9 cellular contexts compared by ENCODE assay signal in the genomic region with DNA sequence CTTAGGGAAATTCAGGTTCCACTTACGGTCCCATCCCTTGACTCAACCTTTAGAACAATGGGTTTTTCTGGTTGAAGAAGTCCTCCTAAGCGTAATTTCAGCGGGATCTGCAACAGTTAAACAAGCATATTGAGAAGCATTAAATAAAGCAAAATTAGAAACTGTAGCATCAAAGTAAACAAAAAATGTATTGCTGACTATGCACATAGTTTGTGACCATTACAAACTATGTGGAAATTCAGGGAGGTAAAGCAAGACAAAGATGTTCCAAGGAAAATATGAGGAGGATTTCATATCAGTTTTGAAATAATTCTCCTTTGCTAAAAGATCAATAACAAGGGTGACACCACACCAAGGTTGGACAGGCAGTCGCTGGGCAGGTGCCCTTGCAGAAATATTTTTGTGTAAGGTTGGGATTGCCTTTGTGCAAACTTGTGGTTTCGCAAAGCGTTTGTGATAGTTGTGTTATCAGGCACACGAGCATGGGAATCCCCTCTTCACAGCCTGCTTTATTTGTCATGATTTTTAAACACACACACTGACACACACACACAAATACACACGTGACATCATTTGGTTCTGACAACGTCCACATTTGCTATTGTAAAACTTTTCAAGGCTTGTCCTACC. TPM values are rescaled to one million over a fixed set of nuclear protein-coding genes. Genes with fewer than 3 reads are reported as not detected.
"Had no signal": no experiment of that assay in that cellular context is flagged by ENCODE, and none has a peak within 500 bp of the region (broad histone marks: within the 10 kb centered on the region; RNA-seq: fewer than 3 reads in every experiment).

No MANE protein-coding gene starts in this region.

- ATAC-seq: HCT116 had no signal

- H3K9me3 Mint-ChIP-seq: HFFc6 had no signal

- H3K4me1 Mint-ChIP-seq: IgD-negative memory B cell had no signal

- DNase-seq: GOT3, H7, HFFc6, KG1 had no signal

- H3K9me3 ChIP-seq: HAP-1 had no signal

- H3K4me3 Mint-ChIP-seq: HFFc6, IgD-negative memory B cell had no signal

- H3K4me1 ChIP-seq: HAP-1 had no signal

- H3K27ac ChIP-seq: HL-60 had no signal

- H3K4me3 ChIP-seq: HAP-1 had no signal

- H3K27ac Mint-ChIP-seq: HFFc6, IgD-negative memory B cell had no signal

- H3K36me3 ChIP-seq: HAP-1 had no signal

RNA-seq across cellular contexts. Expression of gene CYP3A5, which starts 5.4 kb away (rescaled TPM):
- total RNA-seq: H4 had no signal

RNA-seq across cellular contexts. Expression of gene CYP3A7, which starts 49.8 kb away (rescaled TPM):
- total RNA-seq: H4, H7 had no signal
- polyA plus RNA-seq: IgD-negative memory B cell had no signal
